8 cellular contexts compared by ENCODE assay signal in the genomic region with DNA sequence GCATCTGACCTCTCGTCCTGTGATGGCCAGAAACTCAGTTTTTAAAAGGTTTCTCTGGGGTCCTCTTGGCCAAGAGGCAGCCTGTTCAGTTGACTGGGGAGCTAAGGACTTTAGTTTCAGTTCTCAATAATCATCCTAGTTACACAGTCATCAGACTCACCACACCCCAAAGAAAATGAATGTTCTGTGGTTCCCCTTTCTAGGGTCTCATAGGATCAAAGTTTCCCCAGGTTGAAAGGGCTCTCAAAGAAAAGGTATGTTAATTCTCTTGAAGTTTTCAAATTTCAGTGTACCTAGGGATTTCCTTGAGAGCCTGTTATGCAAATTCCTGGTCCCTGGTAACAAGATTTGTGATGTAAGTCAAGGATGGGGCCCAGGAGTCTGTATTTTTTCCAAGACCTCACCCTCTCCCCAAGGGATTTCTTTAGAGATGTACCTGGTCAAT.
DNase-seq lines count a peak whose midpoint lies in the region; ATAC-seq and TF ChIP-seq lines count a peak whose summit lies in the region.

No MANE protein-coding gene starts in this region.

- H3F3A ChIP-seq in MM.1S (ENCODE audit: insufficient read depth, low read length), result no peaks in the 10 kb centered on the region

- peak overlapping the region; percentile 52 for H3K27ac Mint-ChIP-seq in endodermal cell

- H3K36me3 ChIP-seq in endodermal cell (ENCODE audit: control insufficient read depth, insufficient read depth, low read length) (no peaks in the 10 kb centered on the region), suprapubic skin (no peaks in the 10 kb centered on the region), MM.1S (replicated peaks; ENCODE audit: insufficient read depth, low read length) (no peaks in the 10 kb centered on the region)

- H3K9me3 Mint-ChIP-seq in endodermal cell, result peaks cover 3% of the 10 kb centered on the region

- H3K4me3 ChIP-seq in endodermal cell (ENCODE audit: low read length) (peak overlapping the region; percentile 60), suprapubic skin (no peak overlapping the region), MM.1S (ENCODE audit: low read length) (no peak overlapping the region)

- in situ Hi-C loops in GM13977 (cut with MboI; ENCODE audit: low pct_unique_long_range_greater_than_20kb, low sequenced_read_pairs, unreplicated experiment), result no loop called here

- peaks cover 38% of the 10 kb centered on the region for H3K4me1 Mint-ChIP-seq in endodermal cell

- peaks cover 9% of the 10 kb centered on the region for H3K9me3 ChIP-seq in endodermal cell (ENCODE audit: control insufficient read depth, low read length)
- no peaks in the 10 kb centered on the region for H3K9me3 ChIP-seq in suprapubic skin
- H3K9me3 ChIP-seq in MM.1S (replicated peaks; ENCODE audit: insufficient read depth, low read length), result no peaks in the 10 kb centered on the region

- H3K9me2 ChIP-seq in MM.1S (replicated peaks; ENCODE audit: insufficient read depth, low read length), result no peaks in the 10 kb centered on the region

- peaks cover 10% of the 10 kb centered on the region for H3K4me1 ChIP-seq in endodermal cell (ENCODE audit: control insufficient read depth, insufficient read depth, low read length)
- peaks cover 20% of the 10 kb centered on the region for H3K4me1 ChIP-seq in suprapubic skin
- H3K4me1 ChIP-seq in MM.1S (ENCODE audit: low read length), result no peaks in the 10 kb centered on the region

- peak overlapping the region; percentile 30 for H3K4me3 Mint-ChIP-seq in endodermal cell

- ATAC-seq in GM21390 (IDR thresholded peaks at IDR 0.05; ENCODE audit: unreplicated experiment) (peak; percentile 93), HG03378 (IDR thresholded peaks at IDR 0.05; ENCODE audit: unreplicated experiment) (peak; percentile 97)

- no peak overlapping the region for H3K27ac ChIP-seq in endodermal cell (ENCODE audit: low read depth, low read length)
- H3K27ac ChIP-seq in suprapubic skin, result no peak overlapping the region
- no peak overlapping the region for H3K27ac ChIP-seq in MM.1S (ENCODE audit: low read length)

- H3K27me3 Mint-ChIP-seq in endodermal cell (ENCODE audit: insufficient read depth), result peaks cover 10% of the 10 kb centered on the region

- H4K20me1 ChIP-seq in MM.1S (ENCODE audit: insufficient read depth, low read length), result no peaks in the 10 kb centered on the region

- TF ChIP-seq CTCF in GM13977 (IDR thresholded peaks at IDR 0.05; ENCODE audit: extremely low read depth, insufficient read depth, missing control alignments), result no peak
- TF ChIP-seq CTCF in endodermal cell (conservative IDR thresholded peaks at IDR 0.05), result no peak
- no peak for TF ChIP-seq CTCF in suprapubic skin (IDR thresholded peaks at IDR 0.05)
- TF ChIP-seq CTCF in MM.1S (IDR thresholded peaks at IDR 0.05; ENCODE audit: low read length), result no peak

- no peak for TF ChIP-seq POLR2A in suprapubic skin (IDR thresholded peaks at IDR 0.05)

- H3K27me3 ChIP-seq in endodermal cell (ENCODE audit: control insufficient read depth, insufficient read depth, low read length, poor library complexity, severe bottlenecking) (no peaks in the 10 kb centered on the region), suprapubic skin (no peaks in the 10 kb centered on the region), MM.1S (replicated peaks; ENCODE audit: insufficient read depth, low read length) (no peaks in the 10 kb centered on the region)

- TF ChIP-seq EP300 in suprapubic skin (IDR thresholded peaks at IDR 0.05), result no peak

- H3K4me2 ChIP-seq in MM.1S (ENCODE audit: low read depth, low read length), result no peak overlapping the region

- H3K36me3 Mint-ChIP-seq in endodermal cell (ENCODE audit: low read depth), result peaks cover 5% of the 10 kb centered on the region

- DNase-seq in GM13977 (ENCODE audit: low spot score) (peak; percentile 80), endodermal cell (peak; percentile 58), suprapubic skin (ENCODE audit: low spot score in 2 of 2) (no peak), MM.1S (no peak), HCEC 1CT (no peak), DMS79 treated with DMSO at 0.1 percent for 48 hours (lab: John Stamatoyannopoulos, UW) (no peak)

- H3K9ac ChIP-seq in endodermal cell (ENCODE audit: extremely low read depth, low read length, poor library complexity, severe bottlenecking), result no peak overlapping the region
- H3K9ac ChIP-seq in MM.1S (ENCODE audit: low read length), result no peak overlapping the region

- WGBS in endodermal cell (ENCODE audit: insufficient coverage in 1 of 2, insufficient read length in 1 of 2), 2 experiments, result 14 to 17% methylated on average over 1 of the region's 1 CpG
- 61% methylated on average over 1 of the region's 1 CpG for WGBS in suprapubic skin

- no peak overlapping the region for H2AFZ ChIP-seq in MM.1S (ENCODE audit: low read length)

- no peaks in the 10 kb centered on the region for H3K79me2 ChIP-seq in MM.1S (ENCODE audit: low read length)

Comparison
In these comparisons a context has a peak if more than half of its experiments do, and no peak if none do; other contexts are left out.
1. DNase-seq: peak in GM13977 (single experiment) and endodermal cell (single experiment); none in suprapubic skin (0 of 2), MM.1S (single experiment), HCEC 1CT (single experiment) and DMS79 treated with DMSO at 0.1 percent for 48 hours (single experiment).